In the genomic region with DNA sequence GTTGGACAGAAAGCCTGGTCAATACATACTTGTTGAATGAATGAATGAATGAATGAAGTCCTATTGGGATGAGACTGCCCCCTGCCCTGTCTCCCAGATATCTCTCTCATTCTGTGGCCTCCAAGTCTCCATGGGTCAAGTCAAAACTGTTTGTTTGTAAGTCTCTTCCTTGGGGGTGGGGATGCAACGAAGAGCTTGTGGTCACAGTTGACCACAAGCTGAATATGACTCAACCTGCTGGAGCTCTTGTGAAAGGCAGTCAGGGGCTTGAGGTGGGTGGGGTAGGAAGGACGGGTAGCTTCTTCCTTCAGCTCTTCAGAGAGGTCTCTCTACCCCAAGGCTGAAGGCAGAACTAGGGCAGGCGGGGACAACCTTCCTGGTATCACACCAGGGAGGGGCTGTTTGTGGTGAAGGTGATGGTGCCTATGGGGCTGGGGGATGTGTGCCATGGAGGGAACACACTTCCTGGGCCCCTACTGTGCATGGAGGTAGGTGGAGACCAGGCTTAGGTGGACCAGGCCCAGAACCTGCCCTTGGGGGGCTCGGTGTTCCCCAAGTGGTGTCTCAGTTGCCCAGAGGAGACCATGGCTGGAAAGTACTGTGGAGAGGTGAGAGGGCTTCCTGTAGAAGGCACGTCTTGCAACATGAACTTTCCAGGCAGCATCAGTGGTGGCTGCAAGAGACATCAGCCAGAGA, we compare ENCODE assay signal across 9 cellular contexts. TPM values are rescaled to one million over a fixed set of nuclear protein-coding genes. Genes with fewer than 3 reads are reported as not detected.
DNase-seq lines count a peak whose midpoint lies in the region; ATAC-seq and TF ChIP-seq lines count a peak whose summit lies in the region.
"Had no signal": no experiment of that assay in that cellular context is flagged by ENCODE, and none has a peak within 500 bp of the region (broad histone marks: within the 10 kb centered on the region; RNA-seq: fewer than 3 reads in every experiment).

No MANE protein-coding gene starts in this region.

- peaks cover 12% of the 10 kb centered on the region for H3F3A ChIP-seq in GM23248 (ENCODE audit: insufficient read depth)

- H3K36me3 Mint-ChIP-seq in CD8-positive, alpha-beta T cell: peaks cover 6% of the 10 kb centered on the region

- H3K4me3 Mint-ChIP-seq in CD8-positive, alpha-beta T cell: peak overlapping the region; percentile 63
- H3K4me3 Mint-ChIP-seq: neural crest cell had no signal

- peak overlapping the region; percentile 93 for H3K27ac Mint-ChIP-seq in CD8-positive, alpha-beta T cell

- 0 out of 2 replicates have a peak overlapping the region, but pooled peaks have one; percentile 32 for H2AFZ ChIP-seq in GM23248

- peak overlapping the region; percentile 32 for H3K4me3 ChIP-seq in CD8-positive, alpha-beta T cell (ENCODE audit: low read depth, low read length)
- H3K4me3 ChIP-seq in GM23248: peak overlapping the region; percentile 16; the same call in 1 of the 2 replicates

- intact Hi-C loops in CD8-positive, alpha-beta T cell (cut with DNase I, micrococcal nuclease): loop anchor here in 1 of 2 experiments (1.0 kb wide), 1 partner anchor 9 kb away; no protein-coding TSS in a partner anchor

- no peaks in the 10 kb centered on the region for H3K9me2 ChIP-seq in GM23248 (ENCODE audit: insufficient read depth)

- TF ChIP-seq CTCF in CD8-positive, alpha-beta T cell (IDR thresholded peaks at IDR 0.05): no peak

- DNase-seq in CD8-positive, alpha-beta T cell: peak; percentile 33 to 86 (median 72)
- DNase-seq in GM23248: peak; percentile 97
- peak; percentile 97 to 98 for DNase-seq in NOMO-1 (lab: John Stamatoyannopoulos, UW; ENCODE audit: unreplicated experiment in 2 of 2)
- DNase-seq in activated T-cell treated with anti-CD3 and anti-CD28 coated beads for 1 hour (ENCODE audit: low read depth): peak; percentile 51
- peak; percentile 40 for DNase-seq in globus pallidus (ENCODE audit: low spot score)
- peak; percentile 65 for DNase-seq in stimulated activated CD4-positive, alpha-beta T cell treated with anti-CD3 and anti-CD28 coated beads, Interleukin-4, amount 100 ng/mL, for 24 hours
- no peak for DNase-seq in NCI-H2107 (lab: John Stamatoyannopoulos, UW)

- in situ Hi-C loops in GM23248 (cut with MboI): no loop called here

- POLR2A ChIA-PET in CD8-positive, alpha-beta T cell (lab: Charles Lee): interaction anchor here (0.9 to 6.1 kb wide), 6 partner anchors 11 to 156 kb away, joined by 3 to 49 read pairs (median 6); partner anchors contain the start of genes MARCHF2, MYO1F and ZNF414

- no peaks in the 10 kb centered on the region for H3K36me3 ChIP-seq in CD8-positive, alpha-beta T cell (ENCODE audit: insufficient read depth, low read length)
- H3K36me3 ChIP-seq in GM23248 (ENCODE audit: low read depth): no peaks in the 10 kb centered on the region

- H3K4me2 ChIP-seq in GM23248 (ENCODE audit: unreplicated experiment): peak overlapping the region; percentile 73

- H3K27me3 ChIP-seq in CD8-positive, alpha-beta T cell (ENCODE audit: insufficient read depth, low read length): no peaks in the 10 kb centered on the region
- H3K27me3 ChIP-seq in GM23248 (replicated peaks; ENCODE audit: insufficient read depth): no peaks in the 10 kb centered on the region

- no peaks in the 10 kb centered on the region for H3K9me3 ChIP-seq in CD8-positive, alpha-beta T cell (ENCODE audit: low read length)
- H3K9me3 ChIP-seq in GM23248 (ENCODE audit: low read depth): no peaks in the 10 kb centered on the region

- H3K27ac ChIP-seq in CD8-positive, alpha-beta T cell (ENCODE audit: low read depth, low read length): peak overlapping the region; percentile 38
- H3K27ac ChIP-seq in GM23248: peak overlapping the region; percentile 72

- H4K20me1 ChIP-seq in GM23248 (ENCODE audit: insufficient read depth): no peaks in the 10 kb centered on the region

- WGBS in GM23248 (ENCODE audit: low coverage in 1 of 2, low lambda C conversion rate in 2 of 2, missing lambda C conversion rate in 2 of 2), 2 experiments: 33 to 42% methylated on average over 5 of the region's 5 CpGs

- H3K4me1 Mint-ChIP-seq in CD8-positive, alpha-beta T cell (ENCODE audit: low read depth): peaks cover 73% of the 10 kb centered on the region
- H3K4me1 Mint-ChIP-seq: neural crest cell had no signal

- H3K79me2 ChIP-seq in GM23248 (ENCODE audit: insufficient read depth): no peaks in the 10 kb centered on the region

- peaks cover 51% of the 10 kb centered on the region for H3K4me1 ChIP-seq in CD8-positive, alpha-beta T cell (ENCODE audit: insufficient read depth, low read length)
- H3K4me1 ChIP-seq in GM23248 (ENCODE audit: insufficient read depth): peaks cover 31% of the 10 kb centered on the region

- peak overlapping the region; percentile 57 for H3K9ac ChIP-seq in GM23248

- no peaks in the 10 kb centered on the region for H3K9me3 Mint-ChIP-seq in CD8-positive, alpha-beta T cell
- H3K9me3 Mint-ChIP-seq: neural crest cell had no signal

- ATAC-seq in CD8-positive, alpha-beta T cell: peak; percentile 80
- no peak for ATAC-seq in HG02571 (IDR thresholded peaks at IDR 0.05; ENCODE audit: unreplicated experiment)

- no peaks in the 10 kb centered on the region for H3K27me3 Mint-ChIP-seq in CD8-positive, alpha-beta T cell (ENCODE audit: low read depth)

- CTCF ChIA-PET in CD8-positive, alpha-beta T cell (lab: Charles Lee): interaction anchor here (0.8 to 15.9 kb wide), 6 partner anchors 10 to 212 kb away, joined by 3 to 362 read pairs (median 4); partner anchors contain the start of gene MYO1F

RNA-seq across cellular contexts. Expression of gene MYO1F, which starts 8.0 kb away (rescaled TPM):
- 10 to 100 TPM; 75.7 to 76.8 TPM for total RNA-seq in CD8-positive, alpha-beta T cell
- 0.54 and 9.0 TPM in 2 replicates for total RNA-seq in GM23248 (2014; rRNA removed; shearing (Covaris generic))
- 1.1 and 1.6 TPM in 2 replicates for polyA plus RNA-seq in GM23248 (2016; fragmentation: Nextera tagmentation; extraction: Ambion mirVana)

RNA-seq across cellular contexts. Expression of gene ADAMTS10, which starts 41.3 kb away (rescaled TPM):
- total RNA-seq in CD8-positive, alpha-beta T cell: 100 to 1,000 TPM in 1 of 2 experiments, 10 to 100 TPM in 1; 81.9 to 101 TPM
- 12.2 and 12.9 TPM in 2 replicates for total RNA-seq in GM23248 (2014; rRNA removed; shearing (Covaris generic))
- 3.5 and 4.3 TPM in 2 replicates for polyA plus RNA-seq in GM23248 (2016; fragmentation: Nextera tagmentation; extraction: Ambion mirVana)

RNA-seq across cellular contexts. Expression of gene ZNF414, which starts 55.2 kb away (rescaled TPM):
- 10 to 100 TPM; 26.3 to 33.1 TPM for total RNA-seq in CD8-positive, alpha-beta T cell
- total RNA-seq in GM23248 (2014; rRNA removed; shearing (Covaris generic)): 1.8 and 2.0 TPM in 2 replicates
- 13.0 and 13.8 TPM in 2 replicates for polyA plus RNA-seq in GM23248 (2016; fragmentation: Nextera tagmentation; extraction: Ambion mirVana)
